1 cellular context compared by ENCODE assay signal in the genomic region with DNA sequence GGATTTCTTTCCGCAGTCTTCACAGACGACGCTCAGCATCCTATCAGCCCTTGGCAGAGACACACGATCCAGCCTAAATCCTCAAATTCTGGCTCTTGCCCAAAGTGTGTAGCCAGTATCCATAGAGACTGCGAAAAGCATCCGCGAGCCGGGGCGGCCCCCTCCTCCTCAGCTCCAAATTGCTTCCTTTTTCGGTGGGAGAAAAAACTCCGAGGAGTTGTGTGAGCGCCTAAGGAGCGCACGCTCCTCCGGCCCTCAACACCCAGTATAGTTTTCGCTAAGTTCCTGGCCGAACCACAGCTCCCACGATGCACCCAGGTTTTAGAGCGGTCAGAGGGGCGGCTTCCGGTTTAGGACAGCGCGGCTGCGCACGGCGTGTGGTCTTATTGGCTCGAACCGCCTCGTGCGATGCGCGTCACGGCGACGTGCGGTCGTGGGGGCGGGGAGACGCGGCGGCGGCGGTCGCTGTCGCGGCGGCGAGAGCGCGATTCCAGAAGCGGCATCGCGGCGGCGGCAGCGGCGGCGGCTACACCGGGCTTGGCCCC.
TF ChIP-seq lines count a peak whose summit lies in the region.

A gene with protein sequence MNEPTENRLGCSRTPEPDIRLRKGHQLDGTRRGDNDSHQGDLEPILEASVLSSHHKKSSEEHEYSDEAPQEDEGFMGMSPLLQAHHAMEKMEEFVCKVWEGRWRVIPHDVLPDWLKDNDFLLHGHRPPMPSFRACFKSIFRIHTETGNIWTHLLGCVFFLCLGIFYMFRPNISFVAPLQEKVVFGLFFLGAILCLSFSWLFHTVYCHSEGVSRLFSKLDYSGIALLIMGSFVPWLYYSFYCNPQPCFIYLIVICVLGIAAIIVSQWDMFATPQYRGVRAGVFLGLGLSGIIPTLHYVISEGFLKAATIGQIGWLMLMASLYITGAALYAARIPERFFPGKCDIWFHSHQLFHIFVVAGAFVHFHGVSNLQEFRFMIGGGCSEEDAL (plus strand): TSS at position 493 of the 545 bp plus-strand sequence. CDS start 63,274 bp downstream, outside the sequence.

TF ChIP-seq in K562, 482 proteins besides CTCF, POLR2A, EP300 and RAD21 (continued from another document and continues in another):
- TF ChIP-seq, protein P1, sequence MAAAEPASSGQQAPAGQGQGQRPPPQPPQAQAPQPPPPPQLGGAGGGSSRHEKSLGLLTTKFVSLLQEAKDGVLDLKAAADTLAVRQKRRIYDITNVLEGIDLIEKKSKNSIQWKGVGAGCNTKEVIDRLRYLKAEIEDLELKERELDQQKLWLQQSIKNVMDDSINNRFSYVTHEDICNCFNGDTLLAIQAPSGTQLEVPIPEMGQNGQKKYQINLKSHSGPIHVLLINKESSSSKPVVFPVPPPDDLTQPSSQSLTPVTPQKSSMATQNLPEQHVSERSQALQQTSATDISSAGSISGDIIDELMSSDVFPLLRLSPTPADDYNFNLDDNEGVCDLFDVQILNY (CRISPR knock-in tag; IDR thresholded peaks at IDR 0.05) = no peak
- TF ChIP-seq FOXP1 (CRISPR knock-in tag; IDR thresholded peaks at IDR 0.05) = 0 out of 2 replicates have a peak, but pooled peaks have one; percentile 33
- no peak for TF ChIP-seq NR2C2 (CRISPR knock-in tag; IDR thresholded peaks at IDR 0.05)
- peak; percentile 70; the same call in 1 of the 2 replicates for TF ChIP-seq NR2C2 (tag; IDR thresholded peaks at IDR 0.05)
- no peak for TF ChIP-seq HSF4 (CRISPR knock-in tag; IDR thresholded peaks at IDR 0.05; ENCODE audit: borderline replicate concordance)
- TF ChIP-seq, protein P2, sequence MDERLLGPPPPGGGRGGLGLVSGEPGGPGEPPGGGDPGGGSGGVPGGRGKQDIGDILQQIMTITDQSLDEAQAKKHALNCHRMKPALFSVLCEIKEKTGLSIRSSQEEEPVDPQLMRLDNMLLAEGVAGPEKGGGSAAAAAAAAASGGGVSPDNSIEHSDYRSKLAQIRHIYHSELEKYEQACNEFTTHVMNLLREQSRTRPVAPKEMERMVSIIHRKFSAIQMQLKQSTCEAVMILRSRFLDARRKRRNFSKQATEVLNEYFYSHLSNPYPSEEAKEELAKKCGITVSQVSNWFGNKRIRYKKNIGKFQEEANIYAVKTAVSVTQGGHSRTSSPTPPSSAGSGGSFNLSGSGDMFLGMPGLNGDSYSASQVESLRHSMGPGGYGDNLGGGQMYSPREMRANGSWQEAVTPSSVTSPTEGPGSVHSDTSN (CRISPR knock-in tag; IDR thresholded peaks at IDR 0.05; ENCODE audit: low read depth) = no peak
- TF ChIP-seq, protein P2 (tag; conservative IDR thresholded peaks at IDR 0.05; ENCODE audit: low read depth) = no peak
- peak; percentile 56 for TF ChIP-seq NFYB (IDR thresholded peaks at IDR 0.05; ENCODE audit: extremely low read depth, insufficient read length)
- TF ChIP-seq, protein P3, sequence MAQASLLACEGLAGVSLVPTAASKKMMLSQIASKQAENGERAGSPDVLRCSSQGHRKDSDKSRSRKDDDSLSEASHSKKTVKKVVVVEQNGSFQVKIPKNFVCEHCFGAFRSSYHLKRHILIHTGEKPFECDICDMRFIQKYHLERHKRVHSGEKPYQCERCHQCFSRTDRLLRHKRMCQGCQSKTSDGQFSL (CRISPR knock-in tag; IDR thresholded peaks at IDR 0.05) = no peak
- TF ChIP-seq, protein P3 (tag; IDR thresholded peaks at IDR 0.05) = no peak
- peak; percentile 34 for TF ChIP-seq FOS (IDR thresholded peaks at IDR 0.05; ENCODE audit: extremely low read depth, insufficient read length)
- peak; percentile 90 for TF ChIP-seq RBFOX2 (IDR thresholded peaks at IDR 0.05; ENCODE audit: low read depth, low read length)
- no peak for TF ChIP-seq ZNF785 (CRISPR knock-in tag; IDR thresholded peaks at IDR 0.05)
- TF ChIP-seq ELF1 (tag; IDR thresholded peaks at IDR 0.05) = peak; percentile 96
- peak; percentile 95 for TF ChIP-seq SREBF1 (IDR thresholded peaks at IDR 0.05; ENCODE audit: borderline replicate concordance, low read depth, low read length)
- TF ChIP-seq, protein P4, sequence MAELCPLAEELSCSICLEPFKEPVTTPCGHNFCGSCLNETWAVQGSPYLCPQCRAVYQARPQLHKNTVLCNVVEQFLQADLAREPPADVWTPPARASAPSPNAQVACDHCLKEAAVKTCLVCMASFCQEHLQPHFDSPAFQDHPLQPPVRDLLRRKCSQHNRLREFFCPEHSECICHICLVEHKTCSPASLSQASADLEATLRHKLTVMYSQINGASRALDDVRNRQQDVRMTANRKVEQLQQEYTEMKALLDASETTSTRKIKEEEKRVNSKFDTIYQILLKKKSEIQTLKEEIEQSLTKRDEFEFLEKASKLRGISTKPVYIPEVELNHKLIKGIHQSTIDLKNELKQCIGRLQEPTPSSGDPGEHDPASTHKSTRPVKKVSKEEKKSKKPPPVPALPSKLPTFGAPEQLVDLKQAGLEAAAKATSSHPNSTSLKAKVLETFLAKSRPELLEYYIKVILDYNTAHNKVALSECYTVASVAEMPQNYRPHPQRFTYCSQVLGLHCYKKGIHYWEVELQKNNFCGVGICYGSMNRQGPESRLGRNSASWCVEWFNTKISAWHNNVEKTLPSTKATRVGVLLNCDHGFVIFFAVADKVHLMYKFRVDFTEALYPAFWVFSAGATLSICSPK (IDR thresholded peaks at IDR 0.05; ENCODE audit: borderline replicate concordance) = no peak
- TF ChIP-seq SIN3B (IDR thresholded peaks at IDR 0.05; ENCODE audit: low read depth) = no peak
- no peak for TF ChIP-seq RNF2 (IDR thresholded peaks at IDR 0.05)
- TF ChIP-seq TAF7 (tag; IDR thresholded peaks at IDR 0.05) = no peak
- no peak for TF ChIP-seq NEUROD1 (IDR thresholded peaks at IDR 0.05; ENCODE audit: borderline replicate concordance, low read depth, low read length, partially characterized antibody)
- TF ChIP-seq GATAD2A (IDR thresholded peaks at IDR 0.05) = no peak
- TF ChIP-seq ZNF79 (CRISPR knock-in tag; IDR thresholded peaks at IDR 0.05; ENCODE audit: low read depth) = no peak
- TF ChIP-seq ZNF384 (IDR thresholded peaks at IDR 0.05; ENCODE audit: low read depth, low read length) = peak; percentile 2; the same call in 1 of the 2 replicates
- TF ChIP-seq, protein P5, sequence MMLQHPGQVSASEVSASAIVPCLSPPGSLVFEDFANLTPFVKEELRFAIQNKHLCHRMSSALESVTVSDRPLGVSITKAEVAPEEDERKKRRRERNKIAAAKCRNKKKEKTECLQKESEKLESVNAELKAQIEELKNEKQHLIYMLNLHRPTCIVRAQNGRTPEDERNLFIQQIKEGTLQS (IDR thresholded peaks at IDR 0.05) = no peak
- TF ChIP-seq, protein P5 (CRISPR knock-in tag; conservative IDR thresholded peaks at IDR 0.05) = no peak
- TF ChIP-seq SRSF1 (IDR thresholded peaks at IDR 0.05; ENCODE audit: low read depth, low read length) = no peak
- TF ChIP-seq, protein P6, sequence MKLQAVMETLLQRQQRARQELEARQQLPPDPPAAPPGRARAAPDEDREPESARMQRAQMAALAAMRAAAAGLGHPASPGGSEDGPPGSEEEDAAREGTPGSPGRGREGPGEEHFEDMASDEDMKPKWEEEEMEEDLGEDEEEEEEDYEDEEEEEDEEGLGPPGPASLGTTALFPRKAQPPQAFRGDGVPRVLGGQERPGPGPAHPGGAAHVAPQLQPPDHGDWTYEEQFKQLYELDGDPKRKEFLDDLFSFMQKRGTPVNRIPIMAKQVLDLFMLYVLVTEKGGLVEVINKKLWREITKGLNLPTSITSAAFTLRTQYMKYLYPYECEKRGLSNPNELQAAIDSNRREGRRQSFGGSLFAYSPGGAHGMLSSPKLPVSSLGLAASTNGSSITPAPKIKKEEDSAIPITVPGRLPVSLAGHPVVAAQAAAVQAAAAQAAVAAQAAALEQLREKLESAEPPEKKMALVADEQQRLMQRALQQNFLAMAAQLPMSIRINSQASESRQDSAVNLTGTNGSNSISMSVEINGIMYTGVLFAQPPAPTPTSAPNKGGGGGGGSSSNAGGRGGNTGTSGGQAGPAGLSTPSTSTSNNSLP (IDR thresholded peaks at IDR 0.05; ENCODE audit: borderline replicate concordance, low read depth, low read length) = no peak
- TF ChIP-seq HDGF (IDR thresholded peaks at IDR 0.05) = no peak
- peak; percentile 92 for TF ChIP-seq CXXC5 (CRISPR knock-in tag; IDR thresholded peaks at IDR 0.05)
- TF ChIP-seq EGR1 (conservative IDR thresholded peaks at IDR 0.05) = peak; percentile 73
- TF ChIP-seq, protein P7, sequence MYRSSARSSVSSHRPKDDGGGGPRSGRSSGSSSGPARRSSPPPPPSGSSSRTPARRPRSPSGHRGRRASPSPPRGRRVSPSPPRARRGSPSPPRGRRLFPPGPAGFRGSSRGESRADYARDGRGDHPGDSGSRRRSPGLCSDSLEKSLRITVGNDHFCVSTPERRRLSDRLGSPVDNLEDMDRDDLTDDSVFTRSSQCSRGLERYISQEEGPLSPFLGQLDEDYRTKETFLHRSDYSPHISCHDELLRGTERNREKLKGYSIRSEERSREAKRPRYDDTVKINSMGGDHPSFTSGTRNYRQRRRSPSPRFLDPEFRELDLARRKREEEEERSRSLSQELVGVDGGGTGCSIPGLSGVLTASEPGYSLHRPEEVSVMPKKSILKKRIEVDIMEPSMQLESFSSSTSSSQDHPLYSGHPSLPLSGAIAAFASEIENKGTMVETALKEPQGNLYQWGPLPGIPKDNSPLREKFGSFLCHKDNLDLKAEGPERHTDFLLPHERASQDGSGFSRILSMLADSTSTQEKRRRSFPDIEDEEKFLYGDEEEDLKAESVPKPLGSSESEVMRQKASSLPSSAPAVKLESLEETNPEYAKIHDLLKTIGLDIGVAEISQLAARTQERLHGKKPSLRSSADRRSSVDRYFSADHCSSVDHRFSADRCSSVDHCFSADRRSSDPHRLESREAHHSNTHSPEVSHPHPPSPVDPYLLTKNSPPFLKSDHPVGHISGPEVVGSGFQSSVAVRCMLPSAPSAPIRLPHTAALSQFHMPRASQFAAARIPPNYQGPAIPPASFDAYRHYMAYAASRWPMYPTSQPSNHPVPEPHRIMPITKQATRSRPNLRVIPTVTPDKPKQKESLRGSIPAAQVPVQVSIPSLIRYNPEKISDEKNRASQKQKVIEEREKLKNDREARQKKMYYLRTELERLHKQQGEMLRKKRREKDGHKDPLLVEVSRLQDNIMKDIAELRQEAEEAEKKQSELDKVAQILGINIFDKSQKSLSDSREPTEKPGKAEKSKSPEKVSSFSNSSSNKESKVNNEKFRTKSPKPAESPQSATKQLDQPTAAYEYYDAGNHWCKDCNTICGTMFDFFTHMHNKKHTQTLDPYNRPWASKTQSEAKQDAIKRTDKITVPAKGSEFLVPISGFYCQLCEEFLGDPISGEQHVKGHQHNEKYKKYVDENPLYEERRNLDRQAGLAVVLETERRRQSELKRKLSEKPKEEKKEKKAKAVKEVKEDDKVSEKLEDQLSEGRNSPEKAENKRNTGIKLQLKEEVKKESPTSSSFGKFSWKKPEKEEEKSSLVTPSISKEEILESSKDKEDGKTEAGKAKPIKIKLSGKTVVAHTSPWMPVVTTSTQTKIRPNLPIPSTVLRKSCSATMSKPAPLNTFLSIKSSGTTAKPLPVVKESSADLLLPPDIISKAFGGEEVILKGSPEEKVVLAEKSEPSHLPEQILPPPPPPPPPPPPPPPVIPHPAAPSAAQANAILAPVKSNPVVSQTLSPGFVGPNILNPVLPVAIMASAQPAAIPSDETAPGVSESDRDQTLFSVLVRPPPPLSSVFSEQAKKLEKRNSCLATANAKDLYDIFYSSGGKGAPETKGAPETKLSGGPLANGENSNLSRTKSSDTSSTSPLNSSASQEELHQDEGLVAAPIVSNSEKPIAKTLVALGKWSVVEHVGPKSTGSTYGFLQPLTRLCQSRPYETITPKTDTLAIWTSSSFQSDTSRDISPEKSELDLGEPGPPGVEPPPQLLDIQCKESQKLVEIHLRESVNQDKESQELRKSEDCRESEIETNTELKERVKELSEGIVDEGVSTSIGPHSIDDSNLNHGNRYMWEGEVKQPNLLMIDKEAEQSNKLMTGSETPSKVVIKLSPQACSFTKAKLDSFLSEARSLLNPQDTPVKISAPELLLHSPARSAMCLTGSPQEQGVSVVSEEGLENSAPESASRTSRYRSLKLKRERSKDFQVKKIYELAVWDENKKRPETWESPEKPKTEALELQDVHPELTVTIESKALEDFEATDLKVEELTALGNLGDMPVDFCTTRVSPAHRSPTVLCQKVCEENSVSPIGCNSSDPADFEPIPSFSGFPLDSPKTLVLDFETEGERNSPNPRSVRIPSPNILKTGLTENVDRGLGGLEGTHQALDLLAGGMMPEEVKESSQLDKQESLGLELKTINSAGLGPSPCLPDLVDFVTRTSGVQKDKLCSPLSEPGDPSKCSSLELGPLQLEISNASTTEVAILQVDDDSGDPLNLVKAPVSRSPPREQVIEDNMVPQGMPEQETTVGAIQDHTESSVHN (IDR thresholded peaks at IDR 0.05; ENCODE audit: borderline replicate concordance in 1 of 2, low read depth in 1 of 2) = no peak
- TF ChIP-seq HNRNPUL1 (IDR thresholded peaks at IDR 0.05; ENCODE audit: low read length) = no peak
- TF ChIP-seq, protein P8, sequence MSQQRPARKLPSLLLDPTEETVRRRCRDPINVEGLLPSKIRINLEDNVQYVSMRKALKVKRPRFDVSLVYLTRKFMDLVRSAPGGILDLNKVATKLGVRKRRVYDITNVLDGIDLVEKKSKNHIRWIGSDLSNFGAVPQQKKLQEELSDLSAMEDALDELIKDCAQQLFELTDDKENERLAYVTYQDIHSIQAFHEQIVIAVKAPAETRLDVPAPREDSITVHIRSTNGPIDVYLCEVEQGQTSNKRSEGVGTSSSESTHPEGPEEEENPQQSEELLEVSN (IDR thresholded peaks at IDR 0.05; ENCODE audit: borderline replicate concordance in 1 of 2, extremely low read depth in 1 of 2, insufficient read depth in 1 of 2, insufficient read length in 1 of 2, low read depth in 1 of 2, low read length in 1 of 2, poor library complexity in 1 of 2, severe bottlenecking in 1 of 2) = peak; percentile 65 to 78
- TF ChIP-seq ATF1 (CRISPR knock-in tag; IDR thresholded peaks at IDR 0.05) = no peak
- TF ChIP-seq ATF1 (tag; IDR thresholded peaks at IDR 0.05) = peak; percentile 95
- TF ChIP-seq ZKSCAN3 (CRISPR knock-in tag; IDR thresholded peaks at IDR 0.05) = no peak
- no peak for TF ChIP-seq ZNF583 (CRISPR knock-in tag; IDR thresholded peaks at IDR 0.05)
